ENCODE assay signal across 18 cellular contexts in genomic region chr2:121910139-121910538, GRCh38.
A peak's percentile ranks its signal among the peaks of the same experiment; 100 is the strongest.
DNase-seq lines count a peak whose midpoint lies in the region; FAIRE-seq and TF ChIP-seq lines count a peak whose summit lies in the region.
"Had no signal": no experiment of that assay in that cellular context is flagged by ENCODE, and none has a peak within 500 bp of the region (broad histone marks: within the 10 kb centered on the region; RNA-seq: fewer than 3 reads in every experiment).

No MANE protein-coding gene starts in this region.

- H3K9me3 ChIP-seq in astrocyte (ENCODE audit: insufficient read depth, low read depth, low read length): no peaks in the 10 kb centered on the region
- H3K9me3 ChIP-seq: BLaER1, Caco-2 had no signal

- no peaks in the 10 kb centered on the region for H4K20me1 ChIP-seq in astrocyte (ENCODE audit: insufficient read depth, low read length)
- H4K20me1 ChIP-seq: BLaER1 had no signal

- peak; percentile 17 for FAIRE-seq in astrocyte (lab: Jason Lieb, UNC)
- FAIRE-seq: A204.1, GM12878, HepG2, HTR-8/SVneo had no signal

- no peak overlapping the region for H2AFZ ChIP-seq in astrocyte (ENCODE audit: low read depth, low read length)
- H2AFZ ChIP-seq: GM23338 had no signal

- no peak for TF ChIP-seq CTCF in astrocyte (IDR thresholded peaks at IDR 0.05; ENCODE audit: insufficient read depth, low read depth, low read length)

- no peaks in the 10 kb centered on the region for H3K9me3 Mint-ChIP-seq in astrocyte (ENCODE audit: unreplicated experiment)
- no peaks in the 10 kb centered on the region for H3K9me3 Mint-ChIP-seq in T-helper 2 cell treated with Interferon-gamma antibody and Interleukin-4, amounts not matched to agents 5 μg/mL and 100 μg/mL, for 36 hours
- H3K9me3 Mint-ChIP-seq: CD8-positive, alpha-beta memory T cell; GM23338 had no signal

- no peak overlapping the region for H3K4me3 Mint-ChIP-seq in astrocyte (ENCODE audit: unreplicated experiment)
- no peak overlapping the region for H3K4me3 Mint-ChIP-seq in T-helper 2 cell treated with Interferon-gamma antibody and Interleukin-4, amounts not matched to agents 5 μg/mL and 100 μg/mL, for 36 hours
- H3K4me3 Mint-ChIP-seq: CD8-positive, alpha-beta memory T cell; GM23338 had no signal

- no peaks in the 10 kb centered on the region for H3K36me3 Mint-ChIP-seq in astrocyte (ENCODE audit: low read depth, unreplicated experiment)
- no peaks in the 10 kb centered on the region for H3K36me3 Mint-ChIP-seq in T-helper 2 cell treated with Interferon-gamma antibody and Interleukin-4, amounts not matched to agents 5 μg/mL and 100 μg/mL, for 36 hours (ENCODE audit: low read depth)
- H3K36me3 Mint-ChIP-seq: CD8-positive, alpha-beta memory T cell had no signal

- H3K4me2 ChIP-seq in astrocyte (ENCODE audit: low read length): no peak overlapping the region
- H3K4me2 ChIP-seq: BLaER1, GM23338 had no signal

- H3K27me3 ChIP-seq in astrocyte (ENCODE audit: insufficient read depth, low read length): peaks cover 9% of the 10 kb centered on the region
- H3K27me3 ChIP-seq: BLaER1 had no signal

- no peaks in the 10 kb centered on the region for H3K36me3 ChIP-seq in astrocyte (ENCODE audit: insufficient read depth, low read length)
- H3K36me3 ChIP-seq: BLaER1 had no signal

- no peak overlapping the region for H3K27ac ChIP-seq in astrocyte (ENCODE audit: low read depth, low read length)
- H3K27ac ChIP-seq: BLaER1 had no signal

- no peaks in the 10 kb centered on the region for H3K4me1 ChIP-seq in astrocyte (ENCODE audit: insufficient read depth, low read length)
- H3K4me1 ChIP-seq: Caco-2 had no signal

- H3K27ac Mint-ChIP-seq in astrocyte (ENCODE audit: unreplicated experiment): no peak overlapping the region
- H3K27ac Mint-ChIP-seq in T-helper 2 cell treated with Interferon-gamma antibody and Interleukin-4, amounts not matched to agents 5 μg/mL and 100 μg/mL, for 36 hours: no peak overlapping the region
- H3K27ac Mint-ChIP-seq: CD8-positive, alpha-beta memory T cell; GM23338 had no signal

- H3K9ac ChIP-seq in astrocyte (ENCODE audit: low read length): no peak overlapping the region
- H3K9ac ChIP-seq: BLaER1 had no signal

- H3K4me1 Mint-ChIP-seq in astrocyte (ENCODE audit: low read depth, unreplicated experiment): peaks cover 6% of the 10 kb centered on the region
- H3K4me1 Mint-ChIP-seq in T-helper 2 cell treated with Interferon-gamma antibody and Interleukin-4, amounts not matched to agents 5 μg/mL and 100 μg/mL, for 36 hours (ENCODE audit: low read depth): no peaks in the 10 kb centered on the region
- H3K4me1 Mint-ChIP-seq: CD8-positive, alpha-beta memory T cell; GM23338 had no signal

- in situ Hi-C loops in ACHN (cut with HindIII; ENCODE audit: low pct_ligation_motif_present, low pct_unique_long_range_greater_than_20kb, low sequenced_read_pairs): no loop called here

- H3K27me3 Mint-ChIP-seq in astrocyte (ENCODE audit: low read depth, unreplicated experiment): peaks cover 1% of the 10 kb centered on the region
- H3K27me3 Mint-ChIP-seq in T-helper 2 cell treated with Interferon-gamma antibody and Interleukin-4, amounts not matched to agents 5 μg/mL and 100 μg/mL, for 36 hours (ENCODE audit: low read depth): no peaks in the 10 kb centered on the region

- no peak overlapping the region for H3K4me3 ChIP-seq in astrocyte (ENCODE audit: insufficient read depth, low read depth, low read length)
- H3K4me3 ChIP-seq: BLaER1, GM12878, GM23338 had no signal

- no peaks in the 10 kb centered on the region for H3K79me2 ChIP-seq in astrocyte (ENCODE audit: insufficient read depth, low read length)

- DNase-seq in GM04503 (ENCODE audit: low read depth) (peak; percentile 24), astrocyte (ENCODE audit: low read depth) (no peak), foreskin melanocyte (peak; percentile 52), ACHN (no peak), kidney glomerular epithelial cell (lab: John Stamatoyannopoulos, UW) (no peak)
- DNase-seq in T-helper 2 cell treated with Interferon-gamma antibody and Interleukin-4, amounts not matched to agents 5 μg/mL and 100 μg/mL, for 36 hours (ENCODE audit: low spot score): no peak
- no peak for DNase-seq in activated CD4-positive, alpha-beta T cell treated with anti-CD3 and anti-CD28 coated beads, Interleukin-2, amount 50 U/mL, for 4 hours
- DNase-seq: Caco-2; CD8-positive, alpha-beta memory T cell; DND-41; GF-D8; H7 had no signal

Comparison
In these comparisons a context has a peak if more than half of its experiments do, and no peak if none do; other contexts are left out.
1. DNase-seq: peak in GM04503 (single experiment) and foreskin melanocyte (single experiment); none in astrocyte (single experiment), T-helper 2 cell treated with Interferon-gamma antibody and Interleukin-4, amounts not matched to agents 5 μg/mL and 100 μg/mL, for 36 hours (single experiment), ACHN (single experiment), kidney glomerular epithelial cell (single experiment) and activated CD4-positive, alpha-beta T cell treated with anti-CD3 and anti-CD28 coated beads, Interleukin-2, amount 50 U/mL, for 4 hours (0 of 2).